In the genomic region with DNA sequence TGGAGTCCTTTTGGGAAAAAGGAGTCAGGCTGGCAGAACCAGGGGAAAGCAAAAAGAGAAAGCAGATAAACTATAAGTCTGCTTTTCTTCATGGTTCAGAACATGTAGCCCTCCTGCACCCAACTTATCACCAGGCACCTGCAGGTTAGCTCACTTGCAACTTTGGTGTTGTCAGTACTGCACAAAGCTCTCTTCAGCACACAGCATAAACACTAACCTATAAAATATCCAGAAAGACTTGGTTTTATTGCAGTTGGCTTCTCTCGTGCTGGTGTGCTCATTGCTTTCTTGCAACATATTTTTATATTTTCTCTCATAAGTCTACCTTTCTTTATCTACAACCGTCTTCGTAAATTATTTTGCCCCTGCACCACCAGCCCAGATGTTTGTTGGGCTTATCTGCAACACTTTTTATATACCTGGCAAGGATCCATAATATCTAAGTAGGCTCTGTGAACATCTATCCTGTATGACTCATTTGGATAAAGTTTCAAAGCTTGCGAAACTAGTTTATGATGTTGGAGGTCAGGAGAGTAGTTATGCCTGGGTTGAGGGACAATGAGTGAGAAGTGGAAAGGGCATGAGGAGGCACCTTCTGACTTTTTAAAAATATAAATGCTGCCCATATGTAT, we compare ENCODE assay signal across 1 cellular context.
TF ChIP-seq lines count a peak whose summit lies in the region.

No MANE protein-coding gene starts in this region.

TF ChIP-seq in A549, 52 proteins besides CTCF, POLR2A, EP300 and RAD21 (continued from another document):
- TF ChIP-seq, protein P1, sequence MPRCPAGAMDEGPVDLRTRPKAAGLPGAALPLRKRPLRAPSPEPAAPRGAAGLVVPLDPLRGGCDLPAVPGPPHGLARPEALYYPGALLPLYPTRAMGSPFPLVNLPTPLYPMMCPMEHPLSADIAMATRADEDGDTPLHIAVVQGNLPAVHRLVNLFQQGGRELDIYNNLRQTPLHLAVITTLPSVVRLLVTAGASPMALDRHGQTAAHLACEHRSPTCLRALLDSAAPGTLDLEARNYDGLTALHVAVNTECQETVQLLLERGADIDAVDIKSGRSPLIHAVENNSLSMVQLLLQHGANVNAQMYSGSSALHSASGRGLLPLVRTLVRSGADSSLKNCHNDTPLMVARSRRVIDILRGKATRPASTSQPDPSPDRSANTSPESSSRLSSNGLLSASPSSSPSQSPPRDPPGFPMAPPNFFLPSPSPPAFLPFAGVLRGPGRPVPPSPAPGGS (IDR thresholded peaks at IDR 0.05), result peak; percentile 30; the same call in 1 of the 3 replicates
- TF ChIP-seq FOXS1 (CRISPR knock-in tag; IDR thresholded peaks at IDR 0.05), result no peak
- no peak for TF ChIP-seq NFE2L2 (conservative IDR thresholded peaks at IDR 0.05; ENCODE audit: low read length)
- TF ChIP-seq JUNB (IDR thresholded peaks at IDR 0.05), result peak; percentile 78
- TF ChIP-seq KDM1A (IDR thresholded peaks at IDR 0.05; ENCODE audit: low read depth), result no peak
- TF ChIP-seq ZSCAN20 (CRISPR knock-in tag; IDR thresholded peaks at IDR 0.05), result no peak
- no peak for TF ChIP-seq CBX2 (IDR thresholded peaks at IDR 0.05; ENCODE audit: borderline replicate concordance, low read depth)
- no peak for TF ChIP-seq ZC3H11A (IDR thresholded peaks at IDR 0.05)
- TF ChIP-seq FOSL2 (IDR thresholded peaks at IDR 0.05), result peak; percentile 63; the same call in 1 of the 2 replicates
- peak; percentile 77 for TF ChIP-seq FOSL2 (CRISPR knock-in tag; IDR thresholded peaks at IDR 0.05)
- TF ChIP-seq MYC (IDR thresholded peaks at IDR 0.05; ENCODE audit: borderline replicate concordance, low read length), result no peak
- TF ChIP-seq CEBPB (IDR thresholded peaks at IDR 0.05), result peak; percentile 81 to 88
- no peak for TF ChIP-seq CHD4 (IDR thresholded peaks at IDR 0.05; ENCODE audit: borderline replicate concordance)
- no peak for TF ChIP-seq FOSB (CRISPR knock-in tag; IDR thresholded peaks at IDR 0.05)
